ENCODE assay signal across 32 cellular contexts in genomic region chr9:85964526-85964925, GRCh38.
"Had no signal": no experiment of that assay in that cellular context is flagged by ENCODE, and none has a peak within 500 bp of the region (broad histone marks: within the 10 kb centered on the region; RNA-seq: fewer than 3 reads in every experiment).

No MANE protein-coding gene starts in this region.

- DNase-seq: dorsolateral prefrontal cortex; effector CD4-positive, alpha-beta T cell; foreskin keratinocyte; heart left ventricle; left cardiac atrium; left lung; mesenchymal stem cell; mucosa of descending colon; naive B cell; stimulated activated CD4-positive, alpha-beta T cell treated with anti-CD3 and anti-CD28 coated beads, Interleukin-12 subunit alpha, Interleukin-12 subunit beta, amount 100 ng/mL, for 4 hours; stimulated activated CD4-positive, alpha-beta T cell treated with anti-CD3 and anti-CD28 coated beads, Interleukin-1b, Interleukin-23, amount 100 ng/mL, for 48 hours; stimulated activated CD4-positive, alpha-beta T cell treated with anti-CD3 and anti-CD28 coated beads, Interleukin-4, amount 100 ng/mL, for 1 hour; stimulated activated CD8-positive, alpha-beta memory T cell treated with anti-CD3 and anti-CD28 coated beads, Interleukin-4, amount 100 ng/mL, for 48 hours; stimulated activated naive CD4-positive, alpha-beta T cell; stimulated activated naive CD8-positive, alpha-beta T cell treated with anti-CD3 and anti-CD28 coated beads, Interleukin-15, amount 100 ng/mL, for 72 hours; transverse colon; upper lobe of right lung had no signal

- H3K4me2 ChIP-seq: hepatocyte, smooth muscle cell had no signal

- H3K27ac ChIP-seq: dorsolateral prefrontal cortex, epithelial cell of prostate, foreskin keratinocyte, gastroesophageal sphincter, heart left ventricle, hepatocyte, left lung, neutrophil, parathyroid adenoma, suprapubic skin, transverse colon, upper lobe of right lung, vagina had no signal

- H3K4me3 ChIP-seq: dorsolateral prefrontal cortex, gastroesophageal sphincter, heart left ventricle, hepatocyte, left lung, mucosa of descending colon, smooth muscle cell, suprapubic skin, transverse colon, upper lobe of right lung, vagina had no signal

- ATAC-seq: esophagus mucosa; foreskin keratinocyte; gastroesophageal sphincter; heart left ventricle; left cardiac atrium; left lung; mucosa of descending colon; sciatic nerve; stimulated activated naive CD8-positive, alpha-beta T cell treated with anti-CD3 and anti-CD28 coated beads, Interleukin-15, amount 100 ng/mL, for 72 hours; upper lobe of right lung had no signal

- H3K79me2 ChIP-seq: parathyroid adenoma had no signal

- H3K27ac Mint-ChIP-seq: mesothelial cell of epicardium, progenitor cell of endocrine pancreas had no signal

- H3K4me3 Mint-ChIP-seq: mesothelial cell of epicardium; naive B cell; natural killer cell treated with Interleukin-12 subunit alpha and Interleukin-12 subunit beta and Interleukin-15 and Interleukin-18, amount 100 ng/mL, for 72 hours; neural crest cell; stimulated activated naive CD8-positive, alpha-beta T cell treated with anti-CD3 and anti-CD28 coated beads, Interleukin-15, amount 100 ng/mL, for 72 hours had no signal

- FAIRE-seq: islet of Langerhans had no signal

- H3K9ac ChIP-seq: parathyroid adenoma had no signal

- H3K9me3 ChIP-seq: gastroesophageal sphincter, heart left ventricle, left lung, mucosa of descending colon, neutrophil, suprapubic skin, transverse colon, upper lobe of right lung, vagina had no signal

- H3K27me3 Mint-ChIP-seq: naive B cell; natural killer cell treated with Interleukin-12 subunit alpha and Interleukin-12 subunit beta and Interleukin-15 and Interleukin-18, amount 100 ng/mL, for 72 hours; progenitor cell of endocrine pancreas; stimulated activated naive CD8-positive, alpha-beta T cell treated with anti-CD3 and anti-CD28 coated beads, Interleukin-15, amount 100 ng/mL, for 72 hours had no signal

- H3K4me1 Mint-ChIP-seq: neural crest cell; stimulated activated naive CD8-positive, alpha-beta T cell treated with anti-CD3 and anti-CD28 coated beads, Interleukin-15, amount 100 ng/mL, for 72 hours had no signal

- H2AFZ ChIP-seq: hepatocyte, parathyroid adenoma had no signal

- H3K27me3 ChIP-seq: dorsolateral prefrontal cortex, foreskin keratinocyte, gastroesophageal sphincter, heart left ventricle, hepatocyte, left lung, neutrophil, suprapubic skin, transverse colon, upper lobe of right lung, vagina had no signal

- H3K4me1 ChIP-seq: foreskin keratinocyte had no signal

- H3K9me3 Mint-ChIP-seq: mesothelial cell of epicardium; naive B cell; natural killer cell treated with Interleukin-12 subunit alpha and Interleukin-12 subunit beta and Interleukin-15 and Interleukin-18, amount 100 ng/mL, for 72 hours; neural crest cell; stimulated activated naive CD8-positive, alpha-beta T cell treated with anti-CD3 and anti-CD28 coated beads, Interleukin-15, amount 100 ng/mL, for 72 hours had no signal
